In genomic region chr11:33942954-33943353, GRCh38 we compare ENCODE assay signal across 10 cellular contexts. TPM values are rescaled to one million over a fixed set of nuclear protein-coding genes. Genes with fewer than 3 reads are reported as not detected.
DNase-seq lines count a peak whose midpoint lies in the region; ATAC-seq and TF ChIP-seq lines count a peak whose summit lies in the region.
"Had no signal": no experiment of that assay in that cellular context is flagged by ENCODE, and none has a peak within 500 bp of the region (broad histone marks: within the 10 kb centered on the region; RNA-seq: fewer than 3 reads in every experiment).

No MANE protein-coding gene starts in this region.

- ATAC-seq in HG03558 (IDR thresholded peaks at IDR 0.05; ENCODE audit: extremely low read depth, unreplicated experiment), result peak; percentile 53
- peak; percentile 69 for ATAC-seq in aorta (ENCODE audit: low FRiP score)
- ATAC-seq in GM21367 (IDR thresholded peaks at IDR 0.05; ENCODE audit: unreplicated experiment), result no peak
- ATAC-seq: A549 had no signal

- no peak overlapping the region for H3K9ac ChIP-seq in fibroblast of lung (ENCODE audit: insufficient read depth, low read length)

- H3K4me1 ChIP-seq in breast epithelium (no peaks in the 10 kb centered on the region), fibroblast of lung (ENCODE audit: control insufficient read depth, extremely low read depth, insufficient read depth, low read length) (no peaks in the 10 kb centered on the region), aorta (ENCODE audit: control insufficient read depth in 1 of 2, insufficient read depth in 2 of 2, low read length in 2 of 2) (peaks cover 0 to 7% of the 10 kb centered on the region in 2 donors)
- H3K4me1 ChIP-seq: A549 had no signal

- H3K9me3 Mint-ChIP-seq in MCF 10A (ENCODE audit: unreplicated experiment), result no peaks in the 10 kb centered on the region

- H3K36me3 Mint-ChIP-seq in MCF 10A (ENCODE audit: insufficient read depth, unreplicated experiment), result peaks cover 4% of the 10 kb centered on the region

- H3K27ac Mint-ChIP-seq in MCF 10A (ENCODE audit: low read depth, unreplicated experiment), result no peak overlapping the region

- H3K27me3 Mint-ChIP-seq in MCF 10A (ENCODE audit: insufficient read depth, unreplicated experiment), result no peaks in the 10 kb centered on the region

- TF ChIP-seq CTCF in MCF 10A (IDR thresholded peaks at IDR 0.05; ENCODE audit: unreplicated experiment), result no peak
- TF ChIP-seq CTCF in breast epithelium (IDR thresholded peaks at IDR 0.05), result no peak
- TF ChIP-seq CTCF in fibroblast of lung (conservative IDR thresholded peaks at IDR 0.05 in 1 of 2, IDR thresholded peaks at IDR 0.05 in 1 of 2; ENCODE audit: low read depth in 1 of 2, low read length in 2 of 2), result no peak

- H3K9me3 ChIP-seq in breast epithelium, result no peaks in the 10 kb centered on the region
- no peaks in the 10 kb centered on the region for H3K9me3 ChIP-seq in fibroblast of lung (ENCODE audit: control insufficient read depth, insufficient read depth, low read depth, low read length)
- no peaks in the 10 kb centered on the region for H3K9me3 ChIP-seq in aorta (ENCODE audit: control insufficient read depth, low read length)
- H3K9me3 ChIP-seq: A549, upper lobe of left lung had no signal

- no peak overlapping the region for H2AFZ ChIP-seq in fibroblast of lung (ENCODE audit: low read length)

- POLR2A ChIA-PET in MCF 10A (lab: Yijun Ruan, JAX), result no interaction called here

- DNase-seq in MCF 10A (ENCODE audit: unreplicated experiment), result peak; percentile 52
- no peak for DNase-seq in breast epithelium (ENCODE audit: low spot score in 2 of 2)
- peak; percentile 73 to 94 for DNase-seq in fibroblast of lung (ENCODE audit: low read depth in 2 of 2)
- peak; percentile 79 to 80 for DNase-seq in aorta
- DNase-seq in activated effector memory CD4-positive, alpha-beta T cell treated with Interleukin-2 at 50 U/mL for 16 hours, result no peak
- DNase-seq in DMS 273 treated with DMSO at 0.1 percent for 48 hours (lab: John Stamatoyannopoulos, UW), result no peak
- DNase-seq: upper lobe of left lung had no signal

- H3K4me3 ChIP-seq in breast epithelium, result no peak overlapping the region
- no peak overlapping the region for H3K4me3 ChIP-seq in fibroblast of lung (replicated peaks in 1 of 4; ENCODE audit: control extremely low read depth in 1 of 4, insufficient read depth in 1 of 4, low read depth in 3 of 4, low read length in 4 of 4)
- H3K4me3 ChIP-seq in aorta (ENCODE audit: low read length in 2 of 2), result no peak overlapping the region
- H3K4me3 ChIP-seq: A549, upper lobe of left lung had no signal

- H3K27me3 ChIP-seq in breast epithelium (no peaks in the 10 kb centered on the region), fibroblast of lung (ENCODE audit: control insufficient read depth, insufficient read depth, low read length) (no peaks in the 10 kb centered on the region), aorta (ENCODE audit: control insufficient read depth in 1 of 2, insufficient read depth in 2 of 2, low read length in 1 of 2) (no peaks in the 10 kb centered on the region)
- H3K27me3 ChIP-seq: upper lobe of left lung had no signal

- no peaks in the 10 kb centered on the region for H4K20me1 ChIP-seq in fibroblast of lung (ENCODE audit: control insufficient read depth, extremely low read depth, insufficient read depth, low read length)

- H3K36me3 ChIP-seq in breast epithelium (no peaks in the 10 kb centered on the region), fibroblast of lung (ENCODE audit: control insufficient read depth, insufficient read depth, low read length) (no peaks in the 10 kb centered on the region), aorta (ENCODE audit: control insufficient read depth in 1 of 2, insufficient read depth in 2 of 2, low read length in 1 of 2) (no peaks in the 10 kb centered on the region)
- H3K36me3 ChIP-seq: upper lobe of left lung had no signal

- intact Hi-C loops in MCF 10A (cut with micrococcal nuclease) (no loop called here), breast epithelium (cut with DNase I; ENCODE audit: low total_unique reads) (no loop called here), aorta (cut with DNase I) (loop anchor here in 1 of 2 donors (5.0 kb wide), 1 partner anchor 41 kb away; no protein-coding TSS in a partner anchor)

- H3K79me2 ChIP-seq in fibroblast of lung (ENCODE audit: control insufficient read depth, insufficient read depth, low read length), result no peaks in the 10 kb centered on the region

- CTCF ChIA-PET in MCF 10A (lab: Yijun Ruan, JAX), result interaction anchor here (0.6 to 1.3 kb wide), 5 partner anchors 27 to 85 kb away, joined by 3 to 7 read pairs (median 4); no protein-coding TSS in a partner anchor

- WGBS in aorta, 2 donors, result 1 to 5% methylated on average over 4 of the region's 4 CpGs

- H3K4me1 Mint-ChIP-seq in MCF 10A (ENCODE audit: insufficient read depth, unreplicated experiment), result peaks cover 12% of the 10 kb centered on the region

- no peak for TF ChIP-seq POLR2A in breast epithelium (IDR thresholded peaks at IDR 0.05)

- no TSS peak for BruUV-seq in MCF 10A (replicated peaks; lab: Mats Ljungman, UMichigan)

- H3K27ac ChIP-seq in breast epithelium, result no peak overlapping the region
- no peak overlapping the region for H3K27ac ChIP-seq in fibroblast of lung (ENCODE audit: insufficient read depth, low read length)
- H3K27ac ChIP-seq in aorta (ENCODE audit: low read depth in 1 of 2, low read length in 2 of 2), result peak overlapping the region in 1 of 2 donors; percentile 50
- H3K27ac ChIP-seq: A549 had no signal

- H3K4me2 ChIP-seq in fibroblast of lung (ENCODE audit: extremely low read depth, insufficient read depth, low read length), result no peak overlapping the region
- H3K4me2 ChIP-seq: A549 had no signal

- no peak overlapping the region for H3K4me3 Mint-ChIP-seq in MCF 10A (ENCODE audit: unreplicated experiment)

RNA-seq across cellular contexts. Expression of gene LMO2, which starts 51.1 kb away (rescaled TPM):
- total RNA-seq in MCF 10A (2022) (0.66 and 0.89 TPM in 2 replicates), breast epithelium (10 to 100 TPM; 19.5 to 21.9 (median 20.0) TPM), fibroblast of lung (0.17 and 0.51 TPM in 2 replicates), aorta (10 to 100 TPM; 25.5 to 51.7 TPM)
- polyA plus RNA-seq in fibroblast of lung (0.03 and 0.15 TPM in 2 replicates), aorta (10 to 100 TPM; 50.8 to 72.4 TPM)
- polyA plus RNA-seq in fibroblast of lung (2012), result 0.14 TPM in 1 of 2 replicates, not detected in the other
- polyA minus RNA-seq in fibroblast of lung (ENCODE audit: low replicate concordance), result not detected in 2 replicates

Comparison
In these comparisons a context has a peak if more than half of its experiments do, and no peak if none do; other contexts are left out.
1. DNase-seq: peak in MCF 10A (single experiment), fibroblast of lung (2 of 2) and aorta (2 of 2); none in breast epithelium (0 of 2), activated effector memory CD4-positive, alpha-beta T cell treated with Interleukin-2 at 50 U/mL for 16 hours (single experiment) and DMS 273 treated with DMSO at 0.1 percent for 48 hours (single experiment).
2. RNA of gene LMO2, which starts 51.1 kb away (total RNA-seq): 25.5 to 51.7 TPM in aorta and 19.5 to 21.9 TPM in breast epithelium; 0.66 to 0.89 TPM in MCF 10A and 0.17 to 0.51 TPM in fibroblast of lung; every median in the first group is over 10 times any median in the second.